ENCODE assay signal across 8 cellular contexts in the genomic region with DNA sequence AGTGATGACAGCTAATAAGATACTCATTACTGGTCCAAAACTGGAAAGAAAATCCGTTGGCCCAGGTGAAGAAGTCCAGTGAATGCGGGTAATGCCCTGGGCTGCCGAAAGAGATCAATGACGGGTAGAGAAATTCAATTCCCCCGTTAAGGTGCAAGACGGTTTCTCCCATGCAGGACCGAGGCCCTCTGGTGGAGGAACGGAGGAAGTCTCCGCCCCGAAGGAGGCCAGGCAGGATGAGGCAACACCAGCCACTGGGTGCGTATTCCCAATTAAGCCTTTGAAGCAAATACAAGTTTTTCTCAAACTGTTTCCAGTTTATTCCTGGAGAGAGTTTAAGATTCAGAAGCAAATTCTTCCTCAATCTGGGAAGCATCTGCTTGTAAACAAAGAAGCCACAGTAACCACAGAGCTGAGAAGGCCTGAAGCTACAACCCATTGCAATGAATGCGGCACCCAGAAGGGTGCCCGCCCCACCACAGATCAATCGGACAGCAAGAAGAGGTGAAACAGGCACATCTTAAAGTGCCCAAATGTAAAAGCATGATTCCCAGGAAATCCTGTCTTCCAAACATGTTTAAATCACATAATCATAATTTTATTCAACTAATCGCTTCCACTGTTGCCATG.
DNase-seq lines count a peak whose midpoint lies in the region; ATAC-seq, FAIRE-seq and TF ChIP-seq lines count a peak whose summit lies in the region.

No MANE protein-coding gene starts in this region.

- no peak for TF ChIP-seq POLR2A in A549 (IDR thresholded peaks at IDR 0.05; ENCODE audit: low read length)

- H3K4me1 ChIP-seq in A549, result no peaks in the 10 kb centered on the region
- H3K4me1 ChIP-seq in lower lobe of right lung, result peaks cover 27% of the 10 kb centered on the region

- H3K4me3 ChIP-seq in A549 (no peak overlapping the region), dorsolateral prefrontal cortex (peak overlapping the region in 36 of 59 donors; percentile 2 to 45 (median 24)), lower lobe of right lung (no peak overlapping the region)

- H3K27me3 ChIP-seq in dorsolateral prefrontal cortex, result no peaks in the 10 kb centered on the region
- H3K27me3 ChIP-seq in lower lobe of right lung (ENCODE audit: low read depth), result no peaks in the 10 kb centered on the region

- TF ChIP-seq EP300 in A549 (IDR thresholded peaks at IDR 0.05), result no peak

- H3K9me3 ChIP-seq in A549 (no peaks in the 10 kb centered on the region), lower lobe of right lung (no peaks in the 10 kb centered on the region)

- peak; percentile 96 to 99 for ATAC-seq in A549
- peak; percentile 73 for ATAC-seq in GM18517 (IDR thresholded peaks at IDR 0.05; ENCODE audit: unreplicated experiment)
- ATAC-seq in HG03432 (IDR thresholded peaks at IDR 0.05; ENCODE audit: unreplicated experiment), result peak; percentile 81
- ATAC-seq in lower lobe of right lung, result peak; percentile 94 to 96

- DNase-seq in A549 (ENCODE audit: low read depth in 1 of 2, low spot score in 1 of 2), result peak; percentile 71 to 74
- peak; percentile 49 for DNase-seq in NCI-H526 treated with DMSO at 0.1 percent for 48 hours (lab: John Stamatoyannopoulos, UW)
- DNase-seq in activated CD4-positive, alpha-beta T cell treated with anti-CD3 and anti-CD28 coated beads, Interleukin-2, amount 50 U/mL, for 24 hours (ENCODE audit: low read depth in 1 of 2, low spot score in 1 of 2), result peak; percentile 60 to 70
- DNase-seq in dorsolateral prefrontal cortex, result peak; percentile 75 to 93 (median 90)
- DNase-seq in lower lobe of right lung, result peak; percentile 84
- peak; percentile 60 to 70 (median 65) for DNase-seq in stimulated activated CD4-positive, alpha-beta T cell treated with anti-CD3 and anti-CD28 coated beads, TNF-alpha, amount 100 ng/mL, for 48 hours (ENCODE audit: low read depth in 3 of 3)

- POLR2A ChIA-PET in A549 (lab: Yijun Ruan, JAX), result interaction anchor here (1.1 to 2.2 kb wide), 2 partner anchors 298 to 301 kb away, joined by 6 to 10 read pairs; partner anchors contain the start of gene CALM1

- CTCF ChIA-PET in A549 (lab: Yijun Ruan, JAX), result interaction anchor here (0.6 to 6.4 kb wide), 55 partner anchors 9 to 726 kb away, joined by 3 to 79 read pairs (median 4); partner anchors contain the start of gene CALM1

- H3K36me3 ChIP-seq in lower lobe of right lung, result no peaks in the 10 kb centered on the region

- 28% methylated on average over 15 of the region's 15 CpGs for WGBS in A549 (ENCODE audit: missing lambda C conversion rate)

- peak overlapping the region; percentile 35; the same call in 2 of the 3 replicates for H3K4me2 ChIP-seq in A549

- TF ChIP-seq CTCF in A549 (IDR thresholded peaks at IDR 0.05) (peak; percentile 86), dorsolateral prefrontal cortex (IDR thresholded peaks at IDR 0.05 in 54 of 56, conservative IDR thresholded peaks at IDR 0.05 in 2 of 56; ENCODE audit: low read depth in 1 of 56, partially characterized antibody in 56 of 56) (peak; percentile 89 to 99 (median 97)), lower lobe of right lung (IDR thresholded peaks at IDR 0.05) (peak; percentile 97)

- H3K27ac ChIP-seq in A549 (no peak overlapping the region), dorsolateral prefrontal cortex (peak overlapping the region; percentile 72 to 97 (median 91)), lower lobe of right lung (peak overlapping the region; percentile 42)

- intact Hi-C loops in dorsolateral prefrontal cortex (cut with DNase I) (loop anchor here (1.0 to 10.0 kb wide), 10 partner anchors 61 to 395 kb away; no protein-coding TSS in a partner anchor), lower lobe of right lung (cut with DNase I) (no loop called here)

- peak; percentile 88 to 89 for TF ChIP-seq RAD21 in A549 (conservative IDR thresholded peaks at IDR 0.05 in 1 of 2, IDR thresholded peaks at IDR 0.05 in 1 of 2)

- no peak for FAIRE-seq in A549 (lab: Jason Lieb, UNC)

TF ChIP-seq in A549, 52 proteins besides CTCF, POLR2A, EP300 and RAD21:
- no peak for TF ChIP-seq KDM1A (IDR thresholded peaks at IDR 0.05; ENCODE audit: low read depth)
- no peak for TF ChIP-seq NPAS2 (CRISPR knock-in tag; IDR thresholded peaks at IDR 0.05; ENCODE audit: borderline replicate concordance)
- no peak for TF ChIP-seq ZSCAN20 (CRISPR knock-in tag; IDR thresholded peaks at IDR 0.05)
- no peak for TF ChIP-seq HMGXB4 (CRISPR knock-in tag; IDR thresholded peaks at IDR 0.05; ENCODE audit: borderline replicate concordance)
- peak; percentile 90 for TF ChIP-seq SMC3 (IDR thresholded peaks at IDR 0.05)
- TF ChIP-seq CEBPB (IDR thresholded peaks at IDR 0.05), result peak; percentile 46 to 82; a peak in 3 of 4 replicates
TF ChIP-seq in A549: peak in this region for 2.

Comparison
In these comparisons a context has a peak if more than half of its experiments do, and no peak if none do; other contexts are left out.
1. H3K27ac ChIP-seq: peak in dorsolateral prefrontal cortex (59 of 59) and lower lobe of right lung (single experiment); none in A549 (0 of 2).
2. H3K4me3 ChIP-seq: peak in dorsolateral prefrontal cortex (36 of 59); none in A549 (single experiment) and lower lobe of right lung (single experiment).
3. Peak in every context shown above with its lines, with median percentiles within 50 percentile points of each other: ATAC-seq, DNase-seq and CTCF ChIP-seq.